25 cellular contexts compared by ENCODE assay signal in the genomic region with DNA sequence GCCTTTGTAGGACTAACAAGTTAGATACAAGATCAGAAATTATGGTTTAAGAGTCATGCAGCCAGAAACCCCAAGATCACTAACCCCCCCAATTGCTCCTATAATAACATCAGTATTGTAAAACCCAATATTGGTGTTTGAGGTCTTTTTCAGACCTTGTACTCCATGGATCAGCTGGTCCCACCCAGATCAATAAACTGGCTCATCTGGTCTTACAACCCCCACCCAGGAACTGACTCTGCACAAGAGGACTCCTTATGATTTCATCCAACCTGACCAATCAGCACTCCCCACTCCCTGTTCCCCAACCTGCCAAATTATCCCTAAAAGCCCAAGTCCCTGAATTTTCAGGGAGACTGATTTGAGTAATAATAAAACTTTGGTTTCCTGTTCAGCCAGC.
"Had no signal": no experiment of that assay in that cellular context is flagged by ENCODE, and none has a peak within 500 bp of the region (broad histone marks: within the 10 kb centered on the region; RNA-seq: fewer than 3 reads in every experiment).

No MANE protein-coding gene starts in this region.

- H3K9ac ChIP-seq: parathyroid adenoma had no signal

- FAIRE-seq: frontal cortex had no signal

- H3K27me3 ChIP-seq: dorsolateral prefrontal cortex, right atrium auricular region, sigmoid colon, stomach, thyroid gland had no signal

- H3K4me3 ChIP-seq: dorsolateral prefrontal cortex, left ventricle myocardium inferior, lower lobe of right lung, prostate gland, right atrium auricular region, sigmoid colon, stomach, thyroid gland had no signal

- H3K27ac ChIP-seq: dorsolateral prefrontal cortex, left ventricle myocardium inferior, lower lobe of right lung, parathyroid adenoma, prostate gland, right atrium auricular region, sigmoid colon, stomach, thyroid gland had no signal

- H3K9me3 ChIP-seq: left ventricle myocardium inferior, lower lobe of right lung, prostate gland, right atrium auricular region, sigmoid colon, stomach, thyroid gland had no signal

- H3K79me2 ChIP-seq: parathyroid adenoma had no signal

- H3K36me3 Mint-ChIP-seq: immature natural killer cell; naive B cell; natural killer cell treated with Interleukin-12 subunit alpha and Interleukin-12 subunit beta and Interleukin-15 and Interleukin-18, amount 100 ng/mL, for 72 hours; stimulated activated effector memory CD8-positive, alpha-beta T cell treated with anti-CD3 and anti-CD28 coated beads, Interleukin-12 subunit alpha, Interleukin-12 subunit beta, amount 100 ng/mL, for 72 hours had no signal

- H3K27ac Mint-ChIP-seq: natural killer cell treated with Interleukin-12 subunit alpha and Interleukin-12 subunit beta and Interleukin-15 and Interleukin-18, amount 100 ng/mL, for 72 hours; stimulated activated effector memory CD8-positive, alpha-beta T cell treated with anti-CD3 and anti-CD28 coated beads, Interleukin-12 subunit alpha, Interleukin-12 subunit beta, amount 100 ng/mL, for 72 hours had no signal

- H3K9me3 Mint-ChIP-seq: immature natural killer cell; naive B cell; natural killer cell treated with Interleukin-12 subunit alpha and Interleukin-12 subunit beta and Interleukin-15 and Interleukin-18, amount 100 ng/mL, for 72 hours; neural crest cell; stimulated activated effector memory CD8-positive, alpha-beta T cell treated with anti-CD3 and anti-CD28 coated beads, Interleukin-12 subunit alpha, Interleukin-12 subunit beta, amount 100 ng/mL, for 72 hours had no signal

- ATAC-seq: left colon; lower lobe of right lung; natural killer cell treated with Interleukin-12 subunit alpha and Interleukin-12 subunit beta and Interleukin-15 and Interleukin-18, amount 100 ng/mL, for 72 hours; stimulated activated effector memory CD8-positive, alpha-beta T cell treated with anti-CD3 and anti-CD28 coated beads, Interleukin-12 subunit alpha, Interleukin-12 subunit beta, amount 100 ng/mL, for 72 hours had no signal

- H3K4me1 ChIP-seq: prostate gland had no signal

- DNase-seq: cortex of kidney; dorsolateral prefrontal cortex; effector CD4-positive, alpha-beta T cell; hypothalamus; immature natural killer cell; islet precursor cell; kidney glomerular epithelial cell; left colon; left ventricle myocardium inferior; lower lobe of right lung; naive B cell; sigmoid colon; stimulated activated CD4-positive, alpha-beta T cell treated with anti-CD3 and anti-CD28 coated beads, Interleukin-2, amount 100 ng/mL, for 24 hours; stimulated activated CD4-positive, alpha-beta T cell treated with anti-CD3 and anti-CD28 coated beads, Interleukin-4, amount 100 ng/mL, for 24 hours; stimulated activated naive CD4-positive, alpha-beta T cell treated with Interleukin-2 at 50 U/mL for 16 hours; stomach; thyroid gland; trophoblast cell had no signal

- H3K4me3 Mint-ChIP-seq: immature natural killer cell; naive B cell; natural killer cell treated with Interleukin-12 subunit alpha and Interleukin-12 subunit beta and Interleukin-15 and Interleukin-18, amount 100 ng/mL, for 72 hours; stimulated activated effector memory CD8-positive, alpha-beta T cell treated with anti-CD3 and anti-CD28 coated beads, Interleukin-12 subunit alpha, Interleukin-12 subunit beta, amount 100 ng/mL, for 72 hours had no signal

- H3K27me3 Mint-ChIP-seq: naive B cell; natural killer cell treated with Interleukin-12 subunit alpha and Interleukin-12 subunit beta and Interleukin-15 and Interleukin-18, amount 100 ng/mL, for 72 hours had no signal

- H3K36me3 ChIP-seq: left ventricle myocardium inferior, lower lobe of right lung, prostate gland, right atrium auricular region, sigmoid colon, stomach, thyroid gland had no signal
